In the genomic region with DNA sequence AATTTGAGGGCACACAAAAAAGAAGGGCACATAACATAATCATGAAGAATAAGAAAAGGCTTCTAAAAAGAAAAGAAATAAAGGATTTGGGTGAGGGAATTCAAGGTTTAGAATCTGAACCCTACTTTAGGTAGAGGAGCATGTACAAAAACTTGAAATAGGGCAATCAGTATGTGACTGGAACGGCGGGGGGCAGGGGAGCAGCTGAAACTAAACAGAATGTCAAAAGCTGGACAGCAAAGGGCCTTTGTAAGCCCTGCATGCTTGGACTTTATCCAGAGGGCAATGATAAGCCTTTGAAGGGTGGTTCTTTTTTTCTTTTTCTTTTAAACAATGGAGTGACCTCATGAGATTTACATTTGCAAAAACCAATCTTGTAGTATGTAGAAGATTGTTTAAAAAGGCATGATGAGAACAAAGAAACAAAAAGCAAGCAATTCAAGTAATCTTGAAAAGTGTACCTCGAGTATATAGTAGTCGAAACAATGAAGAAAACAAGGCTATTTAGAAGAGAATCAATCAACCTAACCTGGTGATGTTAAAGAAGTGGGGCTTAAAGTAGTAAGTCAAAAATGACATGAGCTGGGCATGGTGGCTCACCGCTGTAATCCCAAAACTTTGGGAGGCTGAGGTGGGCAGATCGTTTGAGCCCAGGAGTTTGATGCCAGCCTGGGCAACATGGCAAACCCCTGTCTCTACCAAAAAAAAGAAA, we compare ENCODE assay signal across 11 cellular contexts. TPM values are rescaled to one million over a fixed set of nuclear protein-coding genes. Genes with fewer than 3 reads are reported as not detected.
DNase-seq lines count a peak whose midpoint lies in the region; ATAC-seq lines count a peak whose summit lies in the region.
"Had no signal": no experiment of that assay in that cellular context is flagged by ENCODE, and none has a peak within 500 bp of the region (broad histone marks: within the 10 kb centered on the region; RNA-seq: fewer than 3 reads in every experiment).

No MANE protein-coding gene starts in this region.

- no peak overlapping the region for H3K4me3 Mint-ChIP-seq in activated T-helper 17 cell treated with anti-CD3 and anti-CD28 coated beads, Interleukin-2, amount 50 U/mL, for 72 hours

- H3K27ac Mint-ChIP-seq in activated T-helper 17 cell treated with anti-CD3 and anti-CD28 coated beads, Interleukin-2, amount 50 U/mL, for 72 hours: peak overlapping the region; percentile 82

- in situ Hi-C loops in G401 (cut with HindIII; ENCODE audit: low sequenced_read_pairs): no loop called here

- intact Hi-C loops in left cardiac atrium (cut with DNase I): loop anchor here in 1 of 2 donors (5.0 kb wide), 1 partner anchor 52 kb away; no protein-coding TSS in a partner anchor

- DNase-seq in G401 (ENCODE audit: low spot score) (peak; percentile 27), left cardiac atrium (peak; percentile 31), pons (ENCODE audit: low spot score) (peak; percentile 89), LoVo (ENCODE audit: low spot score) (no peak), NCI-H2171 treated with DMSO at 0.1 percent for 48 hours (lab: John Stamatoyannopoulos, UW) (no peak), RKO (ENCODE audit: low spot score) (no peak)
- DNase-seq: DMS53; NCI-H69; stimulated activated naive CD4-positive, alpha-beta T cell treated with Interleukin-2 at 50 U/mL for 16 hours had no signal

- no peaks in the 10 kb centered on the region for H3K9me3 Mint-ChIP-seq in activated T-helper 17 cell treated with anti-CD3 and anti-CD28 coated beads, Interleukin-2, amount 50 U/mL, for 72 hours

- ATAC-seq in activated T-helper 17 cell treated with anti-CD3 and anti-CD28 coated beads, Interleukin-2, amount 50 U/mL, for 72 hours (replicated peaks): no peak
- ATAC-seq in left cardiac atrium (peak; percentile 65 to 68), GM19455 (IDR thresholded peaks at IDR 0.05; ENCODE audit: unreplicated experiment) (no peak)

- H3K36me3 Mint-ChIP-seq in activated T-helper 17 cell treated with anti-CD3 and anti-CD28 coated beads, Interleukin-2, amount 50 U/mL, for 72 hours (ENCODE audit: low read depth): peaks cover 15% of the 10 kb centered on the region

- H3K27me3 Mint-ChIP-seq in activated T-helper 17 cell treated with anti-CD3 and anti-CD28 coated beads, Interleukin-2, amount 50 U/mL, for 72 hours: no peaks in the 10 kb centered on the region

- H3K4me1 Mint-ChIP-seq in activated T-helper 17 cell treated with anti-CD3 and anti-CD28 coated beads, Interleukin-2, amount 50 U/mL, for 72 hours: peaks cover 52% of the 10 kb centered on the region

RNA-seq across cellular contexts. Expression of a gene that starts 46.7 kb away (rescaled TPM):
- 13.3 and 22.2 TPM in 2 replicates for total RNA-seq in G401 (2014; rRNA removed; shearing (Covaris generic))
- 10 to 100 TPM; 31.7 to 48.3 TPM for total RNA-seq in activated T-helper 17 cell treated with anti-CD3 and anti-CD28 coated beads, Interleukin-2, amount 50 U/mL, for 72 hours
- 10 to 100 TPM; 23.2 to 24.0 TPM for total RNA-seq in left cardiac atrium

RNA-seq across cellular contexts. Expression of a gene that starts 56.0 kb away (rescaled TPM):
- total RNA-seq in G401 (2014; rRNA removed; shearing (Covaris generic)): 43.3 and 70.9 TPM in 2 replicates
- total RNA-seq in activated T-helper 17 cell treated with anti-CD3 and anti-CD28 coated beads, Interleukin-2, amount 50 U/mL, for 72 hours: 10 to 100 TPM; 40.6 to 65.4 TPM
- total RNA-seq in left cardiac atrium: 10 to 100 TPM; 52.7 to 53.4 TPM

Comparison
In these comparisons a context has a peak if more than half of its experiments do, and no peak if none do; other contexts are left out.
1. DNase-seq: peak in G401 (single experiment), left cardiac atrium (single experiment) and pons (single experiment); none in LoVo (single experiment), NCI-H2171 treated with DMSO at 0.1 percent for 48 hours (single experiment) and RKO (single experiment).
2. ATAC-seq: peak in left cardiac atrium (2 of 2); none in activated T-helper 17 cell treated with anti-CD3 and anti-CD28 coated beads, Interleukin-2, amount 50 U/mL, for 72 hours (single experiment) and GM19455 (single experiment).